8 cellular contexts compared by ENCODE assay signal in the genomic region with DNA sequence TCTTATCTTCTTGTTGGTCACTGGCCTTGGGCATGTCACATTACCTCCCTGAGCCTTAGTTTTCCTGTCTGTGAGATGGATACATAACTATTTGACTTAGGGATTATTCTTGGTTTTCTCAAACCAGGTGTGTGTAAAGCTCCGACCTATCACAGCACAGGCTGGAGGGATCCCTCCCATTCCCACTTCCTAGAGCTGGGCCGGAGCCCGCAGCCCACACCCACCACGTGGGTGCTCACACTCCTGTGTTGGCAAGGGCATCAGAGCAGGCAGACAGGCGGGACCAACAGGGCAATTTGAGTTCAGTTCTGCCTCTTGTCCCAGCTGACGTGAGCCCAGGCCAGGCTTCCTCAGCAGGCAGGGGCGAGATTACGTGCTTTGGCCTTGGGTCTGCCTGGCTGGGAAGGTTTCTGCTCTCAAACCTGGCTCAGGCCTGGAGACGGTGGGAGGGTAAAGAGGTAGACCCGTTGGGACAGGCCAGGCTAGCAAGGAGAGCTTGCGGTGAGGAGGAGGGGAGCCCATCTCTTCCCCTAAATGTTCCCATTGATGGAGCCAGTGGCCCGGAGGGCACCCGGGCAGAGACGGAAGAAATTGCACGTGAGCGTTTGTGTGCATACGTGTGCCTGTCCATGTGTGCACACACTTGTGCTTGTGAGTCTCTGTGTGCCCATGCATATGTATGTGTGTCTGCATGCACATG. TPM values are rescaled to one million over a fixed set of nuclear protein-coding genes. Genes with fewer than 3 reads are reported as not detected.
DNase-seq lines count a peak whose midpoint lies in the region; ATAC-seq, FAIRE-seq and TF ChIP-seq lines count a peak whose summit lies in the region.

No MANE protein-coding gene starts in this region.

- no peak for TF ChIP-seq POLR2A in H54 (IDR thresholded peaks at IDR 0.05; ENCODE audit: low read depth, low read length)

- CTCF ChIA-PET in Panc1 (lab: Charles Lee): no interaction called here

- intact Hi-C loops in Panc1 (cut with micrococcal nuclease; ENCODE audit: unreplicated experiment) (no loop called here), dorsolateral prefrontal cortex (cut with DNase I) (no loop called here)

- DNase-seq in Panc1 (ENCODE audit: low read depth, low spot score) (no peak), germinal center (ENCODE audit: low spot score) (peak; percentile 58), H54 (ENCODE audit: insufficient read length, low spot score) (no peak), NCI-H2196 treated with DMSO at 0.1 percent for 48 hours (lab: John Stamatoyannopoulos, UW; ENCODE audit: unreplicated experiment) (no peak), SJCRH30 (no peak), dorsolateral prefrontal cortex (no peak)
- DNase-seq in stimulated activated effector memory CD8-positive, alpha-beta T cell treated with anti-CD3 and anti-CD28 coated beads, Interleukin-12 subunit alpha, Interleukin-12 subunit beta, amount 100 ng/mL, for 72 hours (ENCODE audit: low spot score in 2 of 2): no peak

- BruUV-seq in Panc1 (replicated peaks; lab: Mats Ljungman, UMichigan): no TSS peak

- H3K4me3 ChIP-seq in Panc1 (ENCODE audit: low read depth in 2 of 2, low read length in 2 of 2): no peak overlapping the region; a peak in 1 of 4 replicates
- H3K4me3 ChIP-seq in SJCRH30: no peak overlapping the region; the same call in 1 of the 2 replicates
- H3K4me3 ChIP-seq in dorsolateral prefrontal cortex: peak overlapping the region in 3 of 59 donors; percentile 52 to 61 (median 55)

- H3K4me1 ChIP-seq in Panc1 (ENCODE audit: control insufficient read depth, insufficient read depth, low read length) (peaks cover 12% of the 10 kb centered on the region), SJCRH30 (peaks cover 27% of the 10 kb centered on the region)

- TF ChIP-seq CTCF in Panc1 (IDR thresholded peaks at IDR 0.05) (no peak), dorsolateral prefrontal cortex (IDR thresholded peaks at IDR 0.05 in 54 of 56, conservative IDR thresholded peaks at IDR 0.05 in 2 of 56; ENCODE audit: low read depth in 1 of 56, partially characterized antibody in 56 of 56) (no peak)

- H3K27me3 ChIP-seq in Panc1 (ENCODE audit: control insufficient read depth, insufficient read depth, low read length): no peaks in the 10 kb centered on the region
- H3K27me3 ChIP-seq in SJCRH30: no peaks in the 10 kb centered on the region
- H3K27me3 ChIP-seq in dorsolateral prefrontal cortex: no peaks in the 10 kb centered on the region

- peak overlapping the region; percentile 79 for H3K27ac Mint-ChIP-seq in stimulated activated effector memory CD8-positive, alpha-beta T cell treated with anti-CD3 and anti-CD28 coated beads, Interleukin-12 subunit alpha, Interleukin-12 subunit beta, amount 100 ng/mL, for 72 hours

- H3K36me3 ChIP-seq in Panc1 (ENCODE audit: control insufficient read depth, insufficient read depth, low read length) (no peaks in the 10 kb centered on the region), SJCRH30 (no peaks in the 10 kb centered on the region)

- H3K27ac ChIP-seq in Panc1 (ENCODE audit: low read length) (0 out of 2 replicates have a peak overlapping the region, but pooled peaks have one; percentile 17), SJCRH30 (no peak overlapping the region), dorsolateral prefrontal cortex (peak overlapping the region in 22 of 59 donors; percentile 8 to 85 (median 48))

- in situ Hi-C loops in Panc1 (cut with HindIII; ENCODE audit: low pct_unique_long_range_greater_than_20kb, low sequenced_read_pairs): no loop called here

- H3K9me3 ChIP-seq in Panc1 (ENCODE audit: control insufficient read depth, insufficient read depth, low read depth, low read length) (no peaks in the 10 kb centered on the region), SJCRH30 (replicated peaks) (no peaks in the 10 kb centered on the region)

- POLR2A ChIA-PET in Panc1 (lab: Charles Lee): no interaction called here

- H3K4me3 Mint-ChIP-seq in stimulated activated effector memory CD8-positive, alpha-beta T cell treated with anti-CD3 and anti-CD28 coated beads, Interleukin-12 subunit alpha, Interleukin-12 subunit beta, amount 100 ng/mL, for 72 hours: peak overlapping the region; percentile 84

- no peak for FAIRE-seq in H54 (lab: Jason Lieb, UNC)

- ATAC-seq in GM21825 (IDR thresholded peaks at IDR 0.05; ENCODE audit: unreplicated experiment) (peak; percentile 1), Panc1 (no peak)
- no peak for ATAC-seq in stimulated activated effector memory CD8-positive, alpha-beta T cell treated with anti-CD3 and anti-CD28 coated beads, Interleukin-12 subunit alpha, Interleukin-12 subunit beta, amount 100 ng/mL, for 72 hours

- H3K36me3 Mint-ChIP-seq in stimulated activated effector memory CD8-positive, alpha-beta T cell treated with anti-CD3 and anti-CD28 coated beads, Interleukin-12 subunit alpha, Interleukin-12 subunit beta, amount 100 ng/mL, for 72 hours: no peaks in the 10 kb centered on the region

- no peaks in the 10 kb centered on the region for H3K9me3 Mint-ChIP-seq in stimulated activated effector memory CD8-positive, alpha-beta T cell treated with anti-CD3 and anti-CD28 coated beads, Interleukin-12 subunit alpha, Interleukin-12 subunit beta, amount 100 ng/mL, for 72 hours

- H3K4me1 Mint-ChIP-seq in stimulated activated effector memory CD8-positive, alpha-beta T cell treated with anti-CD3 and anti-CD28 coated beads, Interleukin-12 subunit alpha, Interleukin-12 subunit beta, amount 100 ng/mL, for 72 hours: peaks cover 48% of the 10 kb centered on the region

RNA-seq across cellular contexts. Expression of a gene that starts 0.7 kb away (rescaled TPM):
- 4.5 TPM for total RNA-seq in Panc1 (2021; ENCODE audit: unreplicated experiment)
- polyA plus RNA-seq in Panc1 (2012; ENCODE audit: insufficient read length): 2.2 TPM
- total RNA-seq in SJCRH30 (2014; rRNA removed; shearing (Covaris generic)): 21.5 and 28.9 TPM in 2 replicates
- 10 to 100 TPM in 113 of 120 experiments, 1 to 10 TPM in 7; 5.1 to 46.5 (median 19.2) TPM for total RNA-seq in dorsolateral prefrontal cortex

RNA-seq across cellular contexts. Expression of a gene that starts 39.7 kb away (rescaled TPM):
- 0.64 TPM for total RNA-seq in Panc1 (2021; ENCODE audit: unreplicated experiment)
- polyA plus RNA-seq in Panc1 (2012; ENCODE audit: insufficient read length): 0.94 TPM
- total RNA-seq in SJCRH30 (2014; rRNA removed; shearing (Covaris generic)): 0.12 and 0.20 TPM in 2 replicates
- total RNA-seq in dorsolateral prefrontal cortex: 100 to 1,000 TPM in 103 of 120 experiments, 10 to 100 TPM in 17; 43.2 to 185 (median 130) TPM

Comparison
In these comparisons a context has a peak if more than half of its experiments do, and no peak if none do; other contexts are left out.
1. RNA of a gene that starts 39.7 kb away (total RNA-seq): 43.2 to 185 TPM in dorsolateral prefrontal cortex; 0.64 TPM in Panc1 (single experiment) and 0.12 to 0.20 TPM in SJCRH30; every median in the first group is over 10 times any median in the second.